ENCODE assay signal across 11 cellular contexts in the genomic region with DNA sequence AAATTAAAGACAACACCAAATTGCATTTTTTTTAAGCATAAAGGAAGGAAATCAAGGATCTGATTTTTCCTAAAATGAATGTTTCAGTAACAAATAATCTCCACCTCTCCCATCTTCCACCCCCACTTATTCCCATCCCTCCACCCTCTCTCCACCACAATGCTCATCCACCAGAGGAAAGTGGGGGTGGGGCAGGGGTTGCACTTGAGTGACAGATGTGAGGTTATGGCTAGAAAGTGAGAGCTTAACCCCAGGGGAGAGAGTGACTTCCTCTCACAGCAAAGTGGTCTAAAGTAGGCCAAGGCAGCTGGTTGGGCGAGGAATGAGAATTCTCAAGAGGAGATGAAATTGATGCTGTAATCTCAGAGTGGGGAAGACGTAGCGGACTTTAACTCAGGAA.
A peak's percentile ranks its signal among the peaks of the same experiment; 100 is the strongest.
DNase-seq lines count a peak whose midpoint lies in the region; ATAC-seq and TF ChIP-seq lines count a peak whose summit lies in the region.
"Had no signal": no experiment of that assay in that cellular context is flagged by ENCODE, and none has a peak within 500 bp of the region (broad histone marks: within the 10 kb centered on the region; RNA-seq: fewer than 3 reads in every experiment).

No MANE protein-coding gene starts in this region.

- H3K9me3 ChIP-seq in OCI-LY7 (ENCODE audit: low read length) (no peaks in the 10 kb centered on the region), suprapubic skin (no peaks in the 10 kb centered on the region), adrenal gland (replicated peaks in 1 of 3) (no peaks in the 10 kb centered on the region)
- H3K9me3 ChIP-seq: colonic mucosa had no signal

- POLR2A ChIA-PET in activated naive CD8-positive, alpha-beta T cell treated with anti-CD3 and anti-CD28 coated beads, Interleukin-2, amount 10 ng/mL, durations not matched to agents 7 days and 5 days (lab: Charles Lee), result interaction anchor here (0.7 kb wide), 1 partner anchor 168 kb away, joined by 4 read pairs; no protein-coding TSS in a partner anchor
- POLR2A ChIA-PET in OCI-LY7 (lab: Charles Lee), result interaction anchor here (0.6 to 1.9 kb wide), 7 partner anchors 12 to 879 kb away, joined by 3 to 9 read pairs (median 4); no protein-coding TSS in a partner anchor

- H3K9me3 Mint-ChIP-seq in activated naive CD8-positive, alpha-beta T cell treated with anti-CD3 and anti-CD28 coated beads, Interleukin-2, amount 10 ng/mL, durations not matched to agents 7 days and 5 days, result peaks cover 2% of the 10 kb centered on the region
- peaks cover 8% of the 10 kb centered on the region for H3K9me3 Mint-ChIP-seq in activated naive CD8-positive, alpha-beta T cell treated with anti-CD3 and anti-CD28 coated beads for 36 hours
- H3K9me3 Mint-ChIP-seq in stimulated activated naive B cell treated with anti-CD40 and anti-IgM and Interleukin-4, amounts not matched to agents 10 μg/mL and 1 μg/mL and 100 μg/mL, for 72 hours, result peaks cover 5 to 11% of the 10 kb centered on the region in 2 donors
- no peaks in the 10 kb centered on the region for H3K9me3 Mint-ChIP-seq in activated T-helper 2 cell treated with anti-CD3 and anti-CD28 coated beads, Interferon-gamma antibody, Interleukin-2, Interleukin-4, amounts not matched to agents 10 μg/mL and 5 μg/mL and 100 μg/mL, durations not matched to agents 14 hours and 24 hours and 36 hours
- H3K9me3 Mint-ChIP-seq: activated T-helper 1 cell treated with anti-CD3 and anti-CD28 coated beads, Interleukin-12 subunit alpha, Interleukin-12 subunit beta, Interleukin-2, Interleukin-4 antibody, amounts not matched to agents 30 ng/mL and 10 ng/mL and 1 ng/mL, durations not matched to agents 14 hours and 24 hours and 36 hours had no signal

- H3K4me2 ChIP-seq in OCI-LY7 (ENCODE audit: low read length), result peak overlapping the region; percentile 54
- H3K4me2 ChIP-seq: PC-9 had no signal

- H3K4me1 ChIP-seq in OCI-LY7 (ENCODE audit: insufficient read depth, low read length, poor library complexity, severe bottlenecking) (peaks cover 16% of the 10 kb centered on the region), suprapubic skin (peaks cover 19% of the 10 kb centered on the region), adrenal gland (replicated peaks in 1 of 2) (peaks cover 0 to 6% of the 10 kb centered on the region in 2 donors)
- H3K4me1 ChIP-seq: colonic mucosa had no signal

- TF ChIP-seq CTCF in OCI-LY7 (conservative IDR thresholded peaks at IDR 0.05; ENCODE audit: low read length), result no peak
- no peak for TF ChIP-seq CTCF in suprapubic skin (IDR thresholded peaks at IDR 0.05)
- TF ChIP-seq CTCF in adrenal gland (IDR thresholded peaks at IDR 0.05), result no peak

- H3K27ac Mint-ChIP-seq in activated naive CD8-positive, alpha-beta T cell treated with anti-CD3 and anti-CD28 coated beads, Interleukin-2, amount 10 ng/mL, durations not matched to agents 7 days and 5 days, result peak overlapping the region; percentile 11
- no peak overlapping the region for H3K27ac Mint-ChIP-seq in activated naive CD8-positive, alpha-beta T cell treated with anti-CD3 and anti-CD28 coated beads for 36 hours
- H3K27ac Mint-ChIP-seq in stimulated activated naive B cell treated with anti-CD40 and anti-IgM and Interleukin-4, amounts not matched to agents 10 μg/mL and 1 μg/mL and 100 μg/mL, for 72 hours, result peak overlapping the region; percentile 77
- H3K27ac Mint-ChIP-seq in activated T-helper 2 cell treated with anti-CD3 and anti-CD28 coated beads, Interferon-gamma antibody, Interleukin-2, Interleukin-4, amounts not matched to agents 10 μg/mL and 5 μg/mL and 100 μg/mL, durations not matched to agents 14 hours and 24 hours and 36 hours, result no peak overlapping the region
- H3K27ac Mint-ChIP-seq: activated T-helper 1 cell treated with anti-CD3 and anti-CD28 coated beads, Interleukin-12 subunit alpha, Interleukin-12 subunit beta, Interleukin-2, Interleukin-4 antibody, amounts not matched to agents 30 ng/mL and 10 ng/mL and 1 ng/mL, durations not matched to agents 14 hours and 24 hours and 36 hours had no signal

- no TSS peak for BruUV-seq in OCI-LY7 (replicated peaks; lab: Mats Ljungman, UMichigan)

- no peak for TF ChIP-seq POLR2A in suprapubic skin (IDR thresholded peaks at IDR 0.05)
- TF ChIP-seq POLR2A in adrenal gland (IDR thresholded peaks at IDR 0.05), result no peak

- H3K36me3 Mint-ChIP-seq in activated naive CD8-positive, alpha-beta T cell treated with anti-CD3 and anti-CD28 coated beads, Interleukin-2, amount 10 ng/mL, durations not matched to agents 7 days and 5 days, result peaks cover 4% of the 10 kb centered on the region
- H3K36me3 Mint-ChIP-seq in activated naive CD8-positive, alpha-beta T cell treated with anti-CD3 and anti-CD28 coated beads for 36 hours, result no peaks in the 10 kb centered on the region
- peaks cover 4 to 9% of the 10 kb centered on the region in 2 donors for H3K36me3 Mint-ChIP-seq in stimulated activated naive B cell treated with anti-CD40 and anti-IgM and Interleukin-4, amounts not matched to agents 10 μg/mL and 1 μg/mL and 100 μg/mL, for 72 hours
- H3K36me3 Mint-ChIP-seq in activated T-helper 2 cell treated with anti-CD3 and anti-CD28 coated beads, Interferon-gamma antibody, Interleukin-2, Interleukin-4, amounts not matched to agents 10 μg/mL and 5 μg/mL and 100 μg/mL, durations not matched to agents 14 hours and 24 hours and 36 hours (ENCODE audit: low read depth), result no peaks in the 10 kb centered on the region

- H3K4me1 Mint-ChIP-seq in activated naive CD8-positive, alpha-beta T cell treated with anti-CD3 and anti-CD28 coated beads, Interleukin-2, amount 10 ng/mL, durations not matched to agents 7 days and 5 days, result peaks cover 9% of the 10 kb centered on the region
- H3K4me1 Mint-ChIP-seq in activated naive CD8-positive, alpha-beta T cell treated with anti-CD3 and anti-CD28 coated beads for 36 hours, result peaks cover 6% of the 10 kb centered on the region
- peaks cover 8 to 9% of the 10 kb centered on the region in 2 donors for H3K4me1 Mint-ChIP-seq in stimulated activated naive B cell treated with anti-CD40 and anti-IgM and Interleukin-4, amounts not matched to agents 10 μg/mL and 1 μg/mL and 100 μg/mL, for 72 hours
- peaks cover 3% of the 10 kb centered on the region for H3K4me1 Mint-ChIP-seq in activated T-helper 2 cell treated with anti-CD3 and anti-CD28 coated beads, Interferon-gamma antibody, Interleukin-2, Interleukin-4, amounts not matched to agents 10 μg/mL and 5 μg/mL and 100 μg/mL, durations not matched to agents 14 hours and 24 hours and 36 hours (ENCODE audit: low read depth)

- no peak overlapping the region for H2AFZ ChIP-seq in OCI-LY7 (ENCODE audit: low read length)
- H2AFZ ChIP-seq: PC-9 had no signal

- no peaks in the 10 kb centered on the region for H3K79me2 ChIP-seq in OCI-LY7 (ENCODE audit: insufficient read depth, low read depth, low read length)

- H3K27me3 Mint-ChIP-seq in activated naive CD8-positive, alpha-beta T cell treated with anti-CD3 and anti-CD28 coated beads, Interleukin-2, amount 10 ng/mL, durations not matched to agents 7 days and 5 days, result peaks cover 10% of the 10 kb centered on the region
- peaks cover 4% of the 10 kb centered on the region for H3K27me3 Mint-ChIP-seq in activated naive CD8-positive, alpha-beta T cell treated with anti-CD3 and anti-CD28 coated beads for 36 hours
- H3K27me3 Mint-ChIP-seq in stimulated activated naive B cell treated with anti-CD40 and anti-IgM and Interleukin-4, amounts not matched to agents 10 μg/mL and 1 μg/mL and 100 μg/mL, for 72 hours, result peaks cover 6 to 7% of the 10 kb centered on the region in 2 donors
- peaks cover 2% of the 10 kb centered on the region for H3K27me3 Mint-ChIP-seq in activated T-helper 2 cell treated with anti-CD3 and anti-CD28 coated beads, Interferon-gamma antibody, Interleukin-2, Interleukin-4, amounts not matched to agents 10 μg/mL and 5 μg/mL and 100 μg/mL, durations not matched to agents 14 hours and 24 hours and 36 hours (ENCODE audit: low read depth)

- no peak for TF ChIP-seq EP300 in suprapubic skin (IDR thresholded peaks at IDR 0.05)

- no peaks in the 10 kb centered on the region for H3K36me3 ChIP-seq in OCI-LY7 (ENCODE audit: insufficient read depth, low read length)
- H3K36me3 ChIP-seq in suprapubic skin, result no peaks in the 10 kb centered on the region
- no peaks in the 10 kb centered on the region for H3K36me3 ChIP-seq in adrenal gland (replicated peaks in 1 of 2)
- H3K36me3 ChIP-seq: colonic mucosa had no signal

- ATAC-seq in activated naive CD8-positive, alpha-beta T cell treated with anti-CD3 and anti-CD28 coated beads, Interleukin-2, amount 10 ng/mL, durations not matched to agents 7 days and 5 days (ENCODE audit: low read depth), result no peak
- ATAC-seq in HG03103 (IDR thresholded peaks at IDR 0.05; ENCODE audit: low read depth, unreplicated experiment), result peak; percentile 87
- ATAC-seq in stimulated activated naive B cell treated with anti-CD40 and anti-IgM and Interleukin-4, amounts not matched to agents 10 μg/mL and 1 μg/mL and 100 μg/mL, for 72 hours (replicated peaks), result peak; percentile 97 to 98

- no peak overlapping the region for H3K4me3 Mint-ChIP-seq in activated naive CD8-positive, alpha-beta T cell treated with anti-CD3 and anti-CD28 coated beads, Interleukin-2, amount 10 ng/mL, durations not matched to agents 7 days and 5 days
- H3K4me3 Mint-ChIP-seq in activated naive CD8-positive, alpha-beta T cell treated with anti-CD3 and anti-CD28 coated beads for 36 hours, result no peak overlapping the region
- H3K4me3 Mint-ChIP-seq in stimulated activated naive B cell treated with anti-CD40 and anti-IgM and Interleukin-4, amounts not matched to agents 10 μg/mL and 1 μg/mL and 100 μg/mL, for 72 hours, result peak overlapping the region in 1 of 2 donors; percentile 29
- H3K4me3 Mint-ChIP-seq in activated T-helper 2 cell treated with anti-CD3 and anti-CD28 coated beads, Interferon-gamma antibody, Interleukin-2, Interleukin-4, amounts not matched to agents 10 μg/mL and 5 μg/mL and 100 μg/mL, durations not matched to agents 14 hours and 24 hours and 36 hours (ENCODE audit: low read depth), result no peak overlapping the region
- H3K4me3 Mint-ChIP-seq: activated T-helper 1 cell treated with anti-CD3 and anti-CD28 coated beads, Interleukin-12 subunit alpha, Interleukin-12 subunit beta, Interleukin-2, Interleukin-4 antibody, amounts not matched to agents 30 ng/mL and 10 ng/mL and 1 ng/mL, durations not matched to agents 14 hours and 24 hours and 36 hours had no signal

- H3K4me3 ChIP-seq in OCI-LY7 (ENCODE audit: low read depth, low read length, poor library complexity, severe bottlenecking), result no peak overlapping the region
- H3K4me3 ChIP-seq in suprapubic skin, result no peak overlapping the region
- no peak overlapping the region for H3K4me3 ChIP-seq in adrenal gland
- H3K4me3 ChIP-seq: colonic mucosa, PC-9 had no signal

- H3K9me2 ChIP-seq in OCI-LY7 (ENCODE audit: insufficient read depth, low read length), result no peaks in the 10 kb centered on the region

- CTCF ChIA-PET in OCI-LY7 (lab: Charles Lee; ENCODE audit: unreplicated experiment), result interaction anchor here (1.1 kb wide), 1 partner anchor 33 kb away, joined by 3 read pairs; no protein-coding TSS in a partner anchor

- DNase-seq in activated naive CD8-positive, alpha-beta T cell treated with anti-CD3 and anti-CD28 coated beads, Interleukin-2, amount 10 ng/mL, durations not matched to agents 7 days and 5 days, result no peak
- no peak for DNase-seq in activated naive CD8-positive, alpha-beta T cell treated with anti-CD3 and anti-CD28 coated beads for 36 hours
- DNase-seq in OCI-LY7 (ENCODE audit: low spot score) (peak; percentile 88), suprapubic skin (ENCODE audit: low spot score in 2 of 2) (no peak), adrenal gland (no peak)
- DNase-seq in stimulated activated naive B cell treated with anti-CD40 and anti-IgM and Interleukin-4, amounts not matched to agents 10 μg/mL and 1 μg/mL and 100 μg/mL, for 72 hours, result peak; percentile 34
- no peak for DNase-seq in activated T-helper 2 cell treated with anti-CD3 and anti-CD28 coated beads, Interferon-gamma antibody, Interleukin-2, Interleukin-4, amounts not matched to agents 10 μg/mL and 5 μg/mL and 100 μg/mL, durations not matched to agents 14 hours and 24 hours and 36 hours (ENCODE audit: low spot score)
- DNase-seq: colonic mucosa, PC-9 had no signal

- WGBS in suprapubic skin, result 84% methylated on average over 3 of the region's 3 CpGs
- 44 to 50% (median 46%) methylated on average over 3 of the region's 3 CpGs for WGBS in adrenal gland, 4 donors

- intact Hi-C loops in OCI-LY7 (cut with micrococcal nuclease; ENCODE audit: unreplicated experiment), result no loop called here
- intact Hi-C loops in activated T-helper 2 cell treated with anti-CD3 and anti-CD28 coated beads, Interferon-gamma antibody, Interleukin-2, Interleukin-4, amounts not matched to agents 10 μg/mL and 5 μg/mL and 100 μg/mL, durations not matched to agents 14 hours and 24 hours and 36 hours (cut with micrococcal nuclease), result no loop called here
- intact Hi-C loops in adrenal gland (cut with DNase I), result no loop called here

- no peaks in the 10 kb centered on the region for H4K20me1 ChIP-seq in OCI-LY7 (ENCODE audit: insufficient read depth, low read length)

- no peaks in the 10 kb centered on the region for H3K27me3 ChIP-seq in suprapubic skin
- no peaks in the 10 kb centered on the region for H3K27me3 ChIP-seq in adrenal gland
- H3K27me3 ChIP-seq: colonic mucosa had no signal

- H3K27ac ChIP-seq in OCI-LY7 (ENCODE audit: low read depth, low read length, poor library complexity, severe bottlenecking) (no peak overlapping the region), suprapubic skin (no peak overlapping the region), adrenal gland (peak overlapping the region in 2 of 5 donors; percentile 37 to 39)
- H3K27ac ChIP-seq: colonic mucosa, PC-9 had no signal

Comparison
In these comparisons a context has a peak if more than half of its experiments do, and no peak if none do; other contexts are left out.
1. H3K27ac Mint-ChIP-seq: peak in activated naive CD8-positive, alpha-beta T cell treated with anti-CD3 and anti-CD28 coated beads, Interleukin-2, amount 10 ng/mL, durations not matched to agents 7 days and 5 days (single experiment) and stimulated activated naive B cell treated with anti-CD40 and anti-IgM and Interleukin-4, amounts not matched to agents 10 μg/mL and 1 μg/mL and 100 μg/mL, for 72 hours (single experiment); none in activated naive CD8-positive, alpha-beta T cell treated with anti-CD3 and anti-CD28 coated beads for 36 hours (single experiment) and activated T-helper 2 cell treated with anti-CD3 and anti-CD28 coated beads, Interferon-gamma antibody, Interleukin-2, Interleukin-4, amounts not matched to agents 10 μg/mL and 5 μg/mL and 100 μg/mL, durations not matched to agents 14 hours and 24 hours and 36 hours (single experiment).
2. DNase-seq: peak in OCI-LY7 (single experiment) and stimulated activated naive B cell treated with anti-CD40 and anti-IgM and Interleukin-4, amounts not matched to agents 10 μg/mL and 1 μg/mL and 100 μg/mL, for 72 hours (single experiment); none in activated naive CD8-positive, alpha-beta T cell treated with anti-CD3 and anti-CD28 coated beads, Interleukin-2, amount 10 ng/mL, durations not matched to agents 7 days and 5 days (single experiment), activated naive CD8-positive, alpha-beta T cell treated with anti-CD3 and anti-CD28 coated beads for 36 hours (single experiment), suprapubic skin (0 of 2), activated T-helper 2 cell treated with anti-CD3 and anti-CD28 coated beads, Interferon-gamma antibody, Interleukin-2, Interleukin-4, amounts not matched to agents 10 μg/mL and 5 μg/mL and 100 μg/mL, durations not matched to agents 14 hours and 24 hours and 36 hours (single experiment) and adrenal gland (0 of 7).